In the genomic region with DNA sequence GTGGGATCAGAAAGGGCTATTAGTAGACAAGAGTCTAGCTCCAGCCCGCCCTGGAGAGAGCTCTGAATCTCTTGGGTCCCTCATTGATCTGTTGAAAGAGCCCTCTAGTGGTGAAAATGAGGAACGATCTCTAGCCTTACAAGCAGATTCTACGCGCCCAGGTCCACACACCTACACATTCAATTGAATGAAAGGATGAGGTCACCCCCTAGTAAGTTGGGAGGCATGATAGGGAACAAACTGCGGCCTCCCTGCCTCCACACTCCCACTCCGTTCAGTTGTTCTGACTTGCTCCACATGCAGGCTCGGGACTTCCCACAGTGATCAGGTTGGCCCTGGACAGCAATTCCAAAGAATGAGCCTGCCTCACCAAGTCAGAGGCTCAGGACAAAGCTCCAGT, we compare ENCODE assay signal across 8 cellular contexts. TPM values are rescaled to one million over a fixed set of nuclear protein-coding genes. Genes with fewer than 3 reads are reported as not detected.
DNase-seq lines count a peak whose midpoint lies in the region; ATAC-seq and TF ChIP-seq lines count a peak whose summit lies in the region.

No MANE protein-coding gene starts in this region.

- H2AK5ac ChIP-seq in H9 (ENCODE audit: insufficient read length, low read length), result no peak overlapping the region

- H3K23ac ChIP-seq in H9 (ENCODE audit: insufficient read length, low read depth, low read length), result no peak overlapping the region

- DNase-seq in CMK (ENCODE audit: low read depth) (peak; percentile 30), H9 (peak; percentile 68), NCI-H774 (lab: John Stamatoyannopoulos, UW) (peak; percentile 4), foreskin fibroblast (peak in 1 of 2 donors; percentile 2), pons (ENCODE audit: low spot score) (peak; percentile 71), ureter (ENCODE audit: low spot score) (no peak)
- peak; percentile 11 for DNase-seq in activated T-cell treated with anti-CD3 and anti-CD28 coated beads, Interleukin-2, amount 50 U/mL, for 4 hours

- H3K4me3 Mint-ChIP-seq in H9, result no peak overlapping the region
- no peak overlapping the region for H3K4me3 Mint-ChIP-seq in activated T-cell treated with anti-CD3 and anti-CD28 coated beads, Interleukin-2, amount 50 U/mL, for 4 hours

- no peak overlapping the region for H2BK120ac ChIP-seq in H9 (ENCODE audit: low read depth, low read length, poor library complexity, severe bottlenecking)

- H3K14ac ChIP-seq in H9 (ENCODE audit: insufficient read depth, low read length), result no peak overlapping the region

- H2BK15ac ChIP-seq in H9 (ENCODE audit: low read depth, low read length), result no peak overlapping the region

- no peak overlapping the region for H4K5ac ChIP-seq in H9 (ENCODE audit: insufficient read length, low read depth, low read length)

- H3K27me3 Mint-ChIP-seq in H9 (ENCODE audit: low read depth), result peaks cover 54% of the 10 kb centered on the region
- peaks cover 54% of the 10 kb centered on the region for H3K27me3 Mint-ChIP-seq in activated T-cell treated with anti-CD3 and anti-CD28 coated beads, Interleukin-2, amount 50 U/mL, for 4 hours (ENCODE audit: low read depth)

- H2AFZ ChIP-seq in H9 (ENCODE audit: low read length), result no peak overlapping the region

- no peaks in the 10 kb centered on the region for H3K4me1 ChIP-seq in H9 (ENCODE audit: insufficient read depth, low read length)

- peaks cover 20 to 28% of the 10 kb centered on the region in 2 experiments for H3K4me1 Mint-ChIP-seq in H9
- peaks cover 2% of the 10 kb centered on the region for H3K4me1 Mint-ChIP-seq in activated T-cell treated with anti-CD3 and anti-CD28 coated beads, Interleukin-2, amount 50 U/mL, for 4 hours (ENCODE audit: low read depth)

- no peaks in the 10 kb centered on the region for H4K20me1 ChIP-seq in H9 (ENCODE audit: control insufficient read depth, insufficient read depth, insufficient read length)

- H3K9me3 Mint-ChIP-seq in H9, result no peaks in the 10 kb centered on the region
- H3K9me3 Mint-ChIP-seq in activated T-cell treated with anti-CD3 and anti-CD28 coated beads, Interleukin-2, amount 50 U/mL, for 4 hours, result no peaks in the 10 kb centered on the region

- peaks cover 7% of the 10 kb centered on the region for H3K23me2 ChIP-seq in H9 (ENCODE audit: insufficient read length, low read depth, low read length, poor library complexity, severe bottlenecking)

- H3K18ac ChIP-seq in H9 (ENCODE audit: insufficient read length, low read depth, low read length), result no peak overlapping the region

- no peak overlapping the region for H3K4ac ChIP-seq in H9 (ENCODE audit: low read depth, low read length)

- no peak overlapping the region for H2BK5ac ChIP-seq in H9 (ENCODE audit: insufficient read length, low read length)

- no peak overlapping the region for H2BK12ac ChIP-seq in H9 (ENCODE audit: insufficient read length, low read depth, low read length)

- H3K36me3 Mint-ChIP-seq in H9 (ENCODE audit: insufficient read depth in 1 of 3, low read depth in 3 of 3), result no peaks in the 10 kb centered on the region
- no peaks in the 10 kb centered on the region for H3K36me3 Mint-ChIP-seq in activated T-cell treated with anti-CD3 and anti-CD28 coated beads, Interleukin-2, amount 50 U/mL, for 4 hours (ENCODE audit: insufficient read depth)

- peaks cover 6% of the 10 kb centered on the region; the same call in 1 of the 2 replicates for H3K27me3 ChIP-seq in H9 (ENCODE audit: insufficient read depth, low read length)

- no peak overlapping the region for H3K27ac ChIP-seq in H9 (ENCODE audit: insufficient read length, low read depth, low read length)

- WGBS in H9 (ENCODE audit: extremely low coverage, insufficient read length, low lambda C conversion rate), result no CpG with 5 or more reads among the region's 7 CpGs

- H4K8ac ChIP-seq in H9 (replicated peaks; ENCODE audit: insufficient read length, low read depth, low read length), result no peak overlapping the region

- ATAC-seq in activated T-cell treated with anti-CD3 and anti-CD28 coated beads, Interleukin-2, amount 50 U/mL, for 4 hours, result peak; percentile 77 to 89
- no peak for ATAC-seq in GM18858 (IDR thresholded peaks at IDR 0.05; ENCODE audit: unreplicated experiment)

- H3K79me2 ChIP-seq in H9 (ENCODE audit: insufficient read depth, low read length), result no peaks in the 10 kb centered on the region

- no peak overlapping the region for H3K27ac Mint-ChIP-seq in H9

- H3K4me3 ChIP-seq in foreskin fibroblast (ENCODE audit: low read depth in 1 of 2, low read length in 2 of 2), result no peak overlapping the region

- no peak overlapping the region for H3K4me2 ChIP-seq in H9 (ENCODE audit: insufficient read depth, insufficient read length, low read length)

- no peak overlapping the region for H4K91ac ChIP-seq in H9 (ENCODE audit: insufficient read length, low read depth, low read length)

- H3K9ac ChIP-seq in H9 (ENCODE audit: extremely low read depth, insufficient read length, low read length), result no peak overlapping the region

- no peaks in the 10 kb centered on the region for H3K9me3 ChIP-seq in H9 (ENCODE audit: control insufficient read depth, low read depth, low read length)

- H3K56ac ChIP-seq in H9 (ENCODE audit: insufficient read length, low read depth, low read length), result no peak overlapping the region

- H3T11ph ChIP-seq in H9 (ENCODE audit: low read length), result no peak overlapping the region

- H3K79me1 ChIP-seq in H9 (ENCODE audit: insufficient read depth, low read depth, low read length, poor library complexity, severe bottlenecking), result no peaks in the 10 kb centered on the region

- no peak overlapping the region for H2BK20ac ChIP-seq in H9 (ENCODE audit: low read depth, low read length, poor library complexity, severe bottlenecking)

- peak; percentile 86 for TF ChIP-seq CTCF in H9 (conservative IDR thresholded peaks at IDR 0.05)
- TF ChIP-seq CTCF in foreskin fibroblast (IDR thresholded peaks at IDR 0.05; ENCODE audit: low read depth, low read length), result peak; percentile 43

RNA-seq across cellular contexts. Expression of gene CACNG3, which starts 2.9 kb away (rescaled TPM):
- total RNA-seq in H9 (2021), result not detected in 2 replicates
- total RNA-seq in activated T-cell treated with anti-CD3 and anti-CD28 coated beads, Interleukin-2, amount 50 U/mL, for 4 hours, result not detected
- not detected for total RNA-seq in ureter
